In genomic region chr6:170193326-170193821, GRCh38 we compare ENCODE assay signal across 23 cellular contexts.
"Had no signal": no experiment of that assay in that cellular context is flagged by ENCODE, and none has a peak within 500 bp of the region (broad histone marks: within the 10 kb centered on the region; RNA-seq: fewer than 3 reads in every experiment).

No MANE protein-coding gene starts in this region.

- H3K27ac ChIP-seq: gastroesophageal sphincter, heart left ventricle, hepatocyte, pancreas, right lobe of liver, thoracic aorta, tibial nerve, upper lobe of right lung, uterus had no signal

- DNase-seq: dermis blood vessel endothelial cell; foreskin fibroblast; heart left ventricle; kidney; mammary epithelial cell; mesendoderm; natural killer cell; occipital lobe; pancreas; retina; right lobe of liver; small intestine; stimulated activated CD4-positive, alpha-beta T cell treated with anti-CD3 and anti-CD28 coated beads, Interleukin-15, amount 100 ng/mL, for 24 hours; stimulated activated CD4-positive, alpha-beta T cell treated with anti-CD3 and anti-CD28 coated beads, Interleukin-2, amount 100 ng/mL, for 48 hours; stimulated activated naive B cell treated with anti-CD40 and anti-IgM and Interleukin-4, amounts not matched to agents 10 μg/mL and 1 μg/mL and 100 μg/mL, for 72 hours; upper lobe of right lung; uterus had no signal

- H3K4me3 Mint-ChIP-seq: natural killer cell; stimulated activated naive B cell treated with anti-CD40 and anti-IgM and Interleukin-4, amounts not matched to agents 10 μg/mL and 1 μg/mL and 100 μg/mL, for 72 hours; stimulated activated naive CD8-positive, alpha-beta T cell treated with anti-CD3 and anti-CD28 coated beads, Interleukin-15, Interleukin-2, amounts not matched to agents 100 ng/mL and 50 ng/mL, for 24 hours had no signal

- H3K4me3 ChIP-seq: gastroesophageal sphincter, heart left ventricle, hepatocyte, pancreas, right lobe of liver, thoracic aorta, tibial nerve, upper lobe of right lung, uterus had no signal

- H3K27ac Mint-ChIP-seq: natural killer cell; stimulated activated naive B cell treated with anti-CD40 and anti-IgM and Interleukin-4, amounts not matched to agents 10 μg/mL and 1 μg/mL and 100 μg/mL, for 72 hours; stimulated activated naive CD8-positive, alpha-beta T cell treated with anti-CD3 and anti-CD28 coated beads, Interleukin-15, Interleukin-2, amounts not matched to agents 100 ng/mL and 50 ng/mL, for 24 hours had no signal

- H3K36me3 ChIP-seq: gastroesophageal sphincter, heart left ventricle, pancreas, right lobe of liver, thoracic aorta, tibial nerve, upper lobe of right lung, uterus had no signal

- H3K9me3 ChIP-seq: pancreas, upper lobe of right lung had no signal

- H3K27me3 ChIP-seq: hepatocyte, pancreas, right lobe of liver, tibial nerve, upper lobe of right lung, uterus had no signal

- ATAC-seq: gastroesophageal sphincter; heart left ventricle; left lobe of liver; pancreas; stimulated activated naive B cell treated with anti-CD40 and anti-IgM and Interleukin-4, amounts not matched to agents 10 μg/mL and 1 μg/mL and 100 μg/mL, for 72 hours; upper lobe of right lung had no signal

- H3K4me1 ChIP-seq: gastroesophageal sphincter, pancreas, right lobe of liver, tibial nerve, upper lobe of right lung, uterus had no signal
